Comparison of ENCODE assay signal across 8 cellular contexts in genomic region chr7:25389489-25390106, GRCh38.
A peak's percentile ranks its signal among the peaks of the same experiment; 100 is the strongest.
DNase-seq lines count a peak whose midpoint lies in the region; ATAC-seq and TF ChIP-seq lines count a peak whose summit lies in the region.

No MANE protein-coding gene starts in this region.

- no peak overlapping the region for H3K4me3 Mint-ChIP-seq in HFFc6

- H3K27ac Mint-ChIP-seq in HFFc6 = no peak overlapping the region

- ATAC-seq in GM18505 (IDR thresholded peaks at IDR 0.05; ENCODE audit: unreplicated experiment) (no peak), HG03354 (IDR thresholded peaks at IDR 0.05; ENCODE audit: poor library complexity, severe bottlenecking, unreplicated experiment) (no peak)

- TF ChIP-seq CTCF in HFFc6 (IDR thresholded peaks at IDR 0.05) = peak; percentile 64; the same call in 1 of the 2 replicates

- no peaks in the 10 kb centered on the region for H3K4me1 Mint-ChIP-seq in HFFc6 (ENCODE audit: low read depth)

- H3K9me3 ChIP-seq in endocrine pancreas (ENCODE audit: control insufficient read depth, low read length) = no peaks in the 10 kb centered on the region

- peaks cover 6% of the 10 kb centered on the region; the same call in 1 of the 2 replicates for H3K27me3 Mint-ChIP-seq in HFFc6 (ENCODE audit: insufficient read depth)

- H3K4me1 ChIP-seq in endocrine pancreas (ENCODE audit: control insufficient read depth, insufficient read depth, low read length) = peaks cover 13% of the 10 kb centered on the region

- no peaks in the 10 kb centered on the region for H3K36me3 Mint-ChIP-seq in HFFc6 (ENCODE audit: low read depth)

- no peaks in the 10 kb centered on the region for H3K36me3 ChIP-seq in endocrine pancreas (ENCODE audit: control insufficient read depth, insufficient read depth, low read length)

- no peaks in the 10 kb centered on the region for H3K27me3 ChIP-seq in endocrine pancreas (ENCODE audit: control insufficient read depth, insufficient read depth, low read length)

- no peak overlapping the region for H3K9ac ChIP-seq in endocrine pancreas (ENCODE audit: control insufficient read depth, insufficient read depth, low read length)

- DNase-seq in D341Med (ENCODE audit: low spot score) (peak; percentile 41), HFFc6 (no peak), NCI-H82 treated with DMSO at 0.1 percent for 48 hours (lab: John Stamatoyannopoulos, UW; ENCODE audit: unreplicated experiment) (peak; percentile 25), myocyte (ENCODE audit: low read depth) (peak; percentile 70), T-helper 9 cell (no peak)

- peak overlapping the region; percentile 28 for H3K4me3 ChIP-seq in endocrine pancreas (ENCODE audit: control insufficient read depth, insufficient read depth, low read length)

- no peak for TF ChIP-seq POLR2A in GM18505 (IDR thresholded peaks at IDR 0.05; ENCODE audit: borderline replicate concordance, extremely low read depth, insufficient read depth, insufficient read length)

- no peaks in the 10 kb centered on the region; the same call in 1 of the 2 replicates for H3K9me3 Mint-ChIP-seq in HFFc6

Comparison
In these comparisons a context has a peak if more than half of its experiments do, and no peak if none do; other contexts are left out.
1. DNase-seq: peak in D341Med (single experiment), NCI-H82 treated with DMSO at 0.1 percent for 48 hours (single experiment) and myocyte (single experiment); none in HFFc6 (single experiment) and T-helper 9 cell (single experiment).